ENCODE assay signal across 28 cellular contexts in the genomic region with DNA sequence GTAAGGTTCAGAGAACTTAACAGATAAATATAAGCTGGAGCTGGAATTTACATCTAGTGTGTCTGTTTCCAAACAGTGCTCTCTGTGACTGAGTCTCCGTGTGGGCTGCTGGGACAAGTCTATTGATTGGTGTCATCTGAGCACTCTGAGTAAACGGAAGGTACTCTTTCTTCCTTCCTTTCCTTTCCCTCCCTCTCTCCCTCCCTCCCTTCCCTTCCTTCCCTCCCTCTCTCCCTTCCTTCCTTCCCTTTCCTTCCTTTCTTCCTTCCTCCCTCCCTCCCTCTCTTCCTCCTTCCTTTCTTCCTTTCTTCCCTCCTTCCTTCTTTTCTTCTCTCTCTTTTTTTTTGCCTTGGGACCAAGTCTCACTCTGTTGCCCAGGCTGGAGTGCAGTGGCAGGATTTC. TPM values are rescaled to one million over a fixed set of nuclear protein-coding genes. Genes with fewer than 3 reads are reported as not detected.
DNase-seq lines count a peak whose midpoint lies in the region; ATAC-seq and TF ChIP-seq lines count a peak whose summit lies in the region.
"Had no signal": no experiment of that assay in that cellular context is flagged by ENCODE, and none has a peak within 500 bp of the region (broad histone marks: within the 10 kb centered on the region; RNA-seq: fewer than 3 reads in every experiment).

No MANE protein-coding gene starts in this region.

- CTCF ChIA-PET in mammary epithelial cell (lab: Charles Lee; ENCODE audit: low non-redundant PET): no interaction called here

- intact Hi-C loops in mammary epithelial cell (cut with micrococcal nuclease): no loop called here
- intact Hi-C loops in breast epithelium (cut with DNase I; ENCODE audit: low total_unique reads): no loop called here

- TF ChIP-seq POLR2A in breast epithelium (IDR thresholded peaks at IDR 0.05): no peak

- 0% methylated on average over 1 of the region's 2 CpGs for WGBS in mammary epithelial cell (ENCODE audit: low coverage, missing lambda C conversion rate)

- TF ChIP-seq CTCF in mammary epithelial cell (conservative IDR thresholded peaks at IDR 0.05 in 1 of 2, IDR thresholded peaks at IDR 0.05 in 1 of 2; ENCODE audit: extremely low read depth in 1 of 2, insufficient read depth in 1 of 2, low read depth in 1 of 2, low read length in 2 of 2) (no peak), breast epithelium (IDR thresholded peaks at IDR 0.05) (no peak), RWPE2 (IDR thresholded peaks at IDR 0.05; ENCODE audit: poor library complexity, severe bottlenecking) (no peak)

- H3K4me2 ChIP-seq in mammary epithelial cell (ENCODE audit: insufficient read depth, low read depth, low read length): no peak overlapping the region
- H3K4me2 ChIP-seq: BLaER1 treated with 17β-estradiol and CSF1 and Interleukin-3, amounts not matched to agents 10 nM and 100 nM had no signal

- H3K36me3 Mint-ChIP-seq in naive thymus-derived CD8-positive, alpha-beta T cell: no peaks in the 10 kb centered on the region
- H3K36me3 Mint-ChIP-seq: activated naive CD8-positive, alpha-beta T cell treated with anti-CD3 and anti-CD28 coated beads for 36 hours; mesothelial cell of epicardium; naive thymus-derived CD4-positive, alpha-beta T cell had no signal

- H2AFZ ChIP-seq in mammary epithelial cell (ENCODE audit: low read depth, low read length): peak overlapping the region; percentile 77

- H3K36me3 ChIP-seq in mammary epithelial cell (ENCODE audit: insufficient read depth, low read length): no peaks in the 10 kb centered on the region
- H3K36me3 ChIP-seq in breast epithelium: no peaks in the 10 kb centered on the region
- H3K36me3 ChIP-seq in RWPE2 (ENCODE audit: low read depth): no peaks in the 10 kb centered on the region
- H3K36me3 ChIP-seq: BLaER1 treated with 17β-estradiol and CSF1 and Interleukin-3, amounts not matched to agents 10 nM and 100 nM; heart left ventricle; left lung; MG63; pancreas; right atrium auricular region; thoracic aorta; vagina had no signal

- H3K4me3 Mint-ChIP-seq in naive thymus-derived CD8-positive, alpha-beta T cell: no peak overlapping the region
- H3K4me3 Mint-ChIP-seq: activated naive CD8-positive, alpha-beta T cell treated with anti-CD3 and anti-CD28 coated beads for 36 hours; mesothelial cell of epicardium; naive thymus-derived CD4-positive, alpha-beta T cell had no signal

- H3K27ac Mint-ChIP-seq in naive thymus-derived CD8-positive, alpha-beta T cell: peak overlapping the region in 1 of 10 donors; percentile 11
- H3K27ac Mint-ChIP-seq: activated naive CD8-positive, alpha-beta T cell treated with anti-CD3 and anti-CD28 coated beads for 36 hours; activated T-helper 2 cell treated with anti-CD3 and anti-CD28 coated beads, Interferon-gamma antibody, Interleukin-2, Interleukin-4, amounts not matched to agents 10 μg/mL and 5 μg/mL and 100 μg/mL, durations not matched to agents 14 hours and 24 hours and 36 hours; mesothelial cell of epicardium; naive thymus-derived CD4-positive, alpha-beta T cell had no signal

- DNase-seq in mammary epithelial cell (no peak), breast epithelium (ENCODE audit: low spot score in 2 of 2) (no peak), RWPE2 (ENCODE audit: low spot score) (no peak), left kidney (ENCODE audit: low read depth, low spot score) (peak; percentile 18), mesenteric fat pad (ENCODE audit: low spot score) (no peak)
- no peak for DNase-seq in stimulated activated CD8-positive, alpha-beta memory T cell treated with anti-CD3 and anti-CD28 coated beads, Interleukin-4, amount 100 ng/mL, for 48 hours
- no peak for DNase-seq in naive thymus-derived CD8-positive, alpha-beta T cell
- DNase-seq: activated CD4-positive, alpha-beta T cell treated with anti-CD3 and anti-CD28 coated beads, Interleukin-2, amount 50 U/mL, for 48 hours; activated CD8-positive, alpha-beta memory T cell treated with anti-CD3 and anti-CD28 coated beads, Interleukin-2, amount 50 U/mL, for 4 hours; activated naive CD8-positive, alpha-beta T cell treated with anti-CD3 and anti-CD28 coated beads for 36 hours; cerebellar nuclear complex; heart left ventricle; left lung; MG63; naive thymus-derived CD4-positive, alpha-beta T cell; NCI-H2107; NCI-H524 treated with DMSO at 0.1 percent for 48 hours; pancreas; stimulated activated CD4-positive, alpha-beta T cell treated with anti-CD3 and anti-CD28 coated beads, Interleukin-4, amount 100 ng/mL, for 4 hours; stimulated activated naive CD8-positive, alpha-beta T cell treated with anti-CD3 and anti-CD28 coated beads, Interleukin-15, Interleukin-2, amounts not matched to agents 100 U/mL and 50 U/mL, for 24 hours had no signal

- H3K9ac ChIP-seq in mammary epithelial cell (ENCODE audit: insufficient read depth, low read length): no peak overlapping the region
- H3K9ac ChIP-seq: BLaER1 treated with 17β-estradiol and CSF1 and Interleukin-3, amounts not matched to agents 10 nM and 100 nM had no signal

- ATAC-seq in RWPE2 (ENCODE audit: low read depth): 0 out of 3 replicates have a peak, but pooled peaks have one; percentile 40
- ATAC-seq in HG03039 (IDR thresholded peaks at IDR 0.05; ENCODE audit: unreplicated experiment): no peak
- no peak for ATAC-seq in naive thymus-derived CD8-positive, alpha-beta T cell
- ATAC-seq: heart left ventricle; naive thymus-derived CD4-positive, alpha-beta T cell; pancreas; Right ventricle myocardium inferior; stimulated activated naive CD8-positive, alpha-beta T cell treated with anti-CD3 and anti-CD28 coated beads, Interleukin-15, Interleukin-2, amounts not matched to agents 100 U/mL and 50 U/mL, for 24 hours had no signal

- no peaks in the 10 kb centered on the region for H3K9me3 ChIP-seq in mammary epithelial cell (replicated peaks; ENCODE audit: insufficient read depth, low read length)
- H3K9me3 ChIP-seq in breast epithelium: no peaks in the 10 kb centered on the region
- H3K9me3 ChIP-seq in RWPE2 (ENCODE audit: severe bottlenecking): no peaks in the 10 kb centered on the region
- H3K9me3 ChIP-seq: heart left ventricle, left lung, MG63, pancreas, right atrium auricular region, thoracic aorta, vagina had no signal

- H3K4me1 ChIP-seq in mammary epithelial cell (ENCODE audit: insufficient read depth, low read length) (no peaks in the 10 kb centered on the region), breast epithelium (no peaks in the 10 kb centered on the region), RWPE2 (ENCODE audit: insufficient read depth, poor library complexity, severe bottlenecking) (no peaks in the 10 kb centered on the region)
- H3K4me1 ChIP-seq: BLaER1 treated with 17β-estradiol and CSF1 and Interleukin-3, amounts not matched to agents 10 nM and 100 nM; heart left ventricle; left lung; pancreas; right atrium auricular region; vagina had no signal

- dilution Hi-C loops in mammary epithelial cell (cut with HindIII; ENCODE audit: low sequenced_read_pairs): no loop called here

- H3K4me3 ChIP-seq in mammary epithelial cell (replicated peaks in 1 of 3; ENCODE audit: insufficient read depth in 1 of 3, low read depth in 2 of 3, low read length in 3 of 3) (no peak overlapping the region), breast epithelium (no peak overlapping the region), RWPE2 (ENCODE audit: severe bottlenecking) (no peak overlapping the region)
- H3K4me3 ChIP-seq: BLaER1 treated with 17β-estradiol and CSF1 and Interleukin-3, amounts not matched to agents 10 nM and 100 nM; heart left ventricle; left lung; MG63; pancreas; right atrium auricular region; thoracic aorta; vagina had no signal

- H3K27me3 ChIP-seq in mammary epithelial cell (ENCODE audit: insufficient read depth, low read length) (no peaks in the 10 kb centered on the region), breast epithelium (no peaks in the 10 kb centered on the region), RWPE2 (ENCODE audit: insufficient read depth, poor library complexity, severe bottlenecking) (no peaks in the 10 kb centered on the region)
- H3K27me3 ChIP-seq: BLaER1 treated with 17β-estradiol and CSF1 and Interleukin-3, amounts not matched to agents 10 nM and 100 nM; heart left ventricle; MG63; pancreas; right atrium auricular region; vagina had no signal

- H3K27me3 Mint-ChIP-seq in naive thymus-derived CD8-positive, alpha-beta T cell: peaks cover 4 to 33% (median 20%) of the 10 kb centered on the region in 5 donors

- H3K79me2 ChIP-seq in mammary epithelial cell (ENCODE audit: insufficient read depth, low read length): no peaks in the 10 kb centered on the region

- BruUV-seq in mammary epithelial cell (replicated peaks; lab: Mats Ljungman, UMichigan): no TSS peak

- no peak overlapping the region for H3K27ac ChIP-seq in mammary epithelial cell (ENCODE audit: insufficient read depth, low read depth, low read length)
- no peak overlapping the region for H3K27ac ChIP-seq in breast epithelium
- H3K27ac ChIP-seq in RWPE2 (ENCODE audit: poor library complexity, severe bottlenecking): no peak overlapping the region
- H3K27ac ChIP-seq: BLaER1 treated with 17β-estradiol and CSF1 and Interleukin-3, amounts not matched to agents 10 nM and 100 nM; heart left ventricle; pancreas; right atrium auricular region; thoracic aorta; vagina had no signal

- POLR2A ChIA-PET in naive thymus-derived CD8-positive, alpha-beta T cell (lab: Charles Lee): no interaction called here

- H4K20me1 ChIP-seq in mammary epithelial cell (ENCODE audit: insufficient read depth, low read length): no peaks in the 10 kb centered on the region
- H4K20me1 ChIP-seq: BLaER1 treated with 17β-estradiol and CSF1 and Interleukin-3, amounts not matched to agents 10 nM and 100 nM had no signal

- in situ Hi-C loops in mammary epithelial cell (cut with MboI; ENCODE audit: low sequenced_read_pairs in 2 of 2): no loop called here

- H3K4me1 Mint-ChIP-seq in naive thymus-derived CD8-positive, alpha-beta T cell: no peaks in the 10 kb centered on the region
- H3K4me1 Mint-ChIP-seq: activated naive CD8-positive, alpha-beta T cell treated with anti-CD3 and anti-CD28 coated beads for 36 hours; mesothelial cell of epicardium had no signal

- H3K9me3 Mint-ChIP-seq in naive thymus-derived CD8-positive, alpha-beta T cell: no peaks in the 10 kb centered on the region
- H3K9me3 Mint-ChIP-seq: activated naive CD8-positive, alpha-beta T cell treated with anti-CD3 and anti-CD28 coated beads for 36 hours; activated T-helper 2 cell treated with anti-CD3 and anti-CD28 coated beads, Interferon-gamma antibody, Interleukin-2, Interleukin-4, amounts not matched to agents 10 μg/mL and 5 μg/mL and 100 μg/mL, durations not matched to agents 14 hours and 24 hours and 36 hours; mesothelial cell of epicardium; naive thymus-derived CD4-positive, alpha-beta T cell had no signal

RNA-seq across cellular contexts. Expression of a gene that starts 11.8 kb away (rescaled TPM):
- 1 to 10 TPM; 7.7 to 8.6 TPM for total RNA-seq in mammary epithelial cell
- polyA plus RNA-seq in mammary epithelial cell: 2.3 TPM
- polyA minus RNA-seq in mammary epithelial cell: 7.7 TPM
- 1 to 10 TPM; 5.6 to 8.8 (median 7.8) TPM for total RNA-seq in breast epithelium
- 10 to 100 TPM; 18.3 to 19.4 TPM for total RNA-seq in naive thymus-derived CD8-positive, alpha-beta T cell
- polyA plus RNA-seq in naive thymus-derived CD8-positive, alpha-beta T cell: 10 to 100 TPM in 1 of 3 donors, 1 to 10 TPM in 2; 4.9 to 13.0 (median 7.9) TPM
- total RNA-seq in mesenteric fat pad: 9.6 TPM

RNA-seq across cellular contexts. Expression of a gene that starts 34.0 kb away (rescaled TPM):
- total RNA-seq in mammary epithelial cell (100 to 1,000 TPM in 1 of 2 donors, 10 to 100 TPM in 1; 87.3 to 167 TPM), breast epithelium (100 to 1,000 TPM; 159 to 201 (median 167) TPM), mesenteric fat pad (57.9 TPM)
- 54.5 TPM for polyA plus RNA-seq in mammary epithelial cell
- polyA minus RNA-seq in mammary epithelial cell: 82.9 TPM
- 10 to 100 TPM; 77.2 to 84.8 TPM for total RNA-seq in naive thymus-derived CD8-positive, alpha-beta T cell
- 10 to 100 TPM; 94.1 to 95.3 (median 94.5) TPM for polyA plus RNA-seq in naive thymus-derived CD8-positive, alpha-beta T cell
